Comparison of ENCODE assay signal across 8 cellular contexts in the genomic region with DNA sequence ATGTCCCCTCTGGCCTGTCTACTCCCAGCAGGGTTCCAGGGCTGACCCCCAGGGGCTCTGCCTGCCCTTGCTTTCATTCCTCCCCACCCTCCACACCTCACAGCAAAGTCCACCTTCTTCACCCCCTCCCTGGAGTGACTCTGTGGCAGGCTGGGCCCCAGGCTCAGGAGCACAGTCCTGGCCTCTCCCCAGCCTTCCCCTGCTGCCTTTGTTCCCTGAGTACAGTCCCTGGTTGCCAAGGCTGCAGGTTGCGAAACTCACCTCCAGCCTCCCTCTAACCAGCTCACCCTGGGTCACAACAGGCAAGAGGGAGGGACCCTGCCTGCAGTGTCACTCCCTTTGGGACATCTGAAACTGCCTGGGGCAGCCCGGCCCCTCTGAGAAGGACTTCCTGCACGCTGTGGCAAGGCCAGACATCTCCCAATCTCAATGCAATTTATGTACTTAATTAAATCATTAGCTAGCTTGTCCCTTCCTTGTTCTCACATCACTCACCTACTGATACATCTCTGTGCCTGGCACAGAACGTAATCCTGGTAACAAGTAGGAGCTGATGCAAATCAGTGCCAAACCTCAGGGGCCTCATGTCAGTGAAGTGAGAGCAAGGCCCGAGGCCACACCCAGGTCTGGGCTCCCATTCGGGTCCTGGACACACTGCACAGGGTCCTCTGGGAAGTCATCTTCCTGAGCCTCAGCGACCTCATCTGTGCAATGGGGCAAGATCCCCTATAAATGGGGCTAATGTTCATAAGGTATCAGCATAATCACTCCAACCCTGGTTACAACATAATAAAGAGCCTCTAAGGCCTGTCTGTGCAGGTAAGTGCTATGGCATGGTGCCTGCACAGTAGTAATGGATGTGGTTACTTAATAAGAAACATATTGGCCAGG. TPM values are rescaled to one million over a fixed set of nuclear protein-coding genes. Genes with fewer than 3 reads are reported as not detected.
DNase-seq lines count a peak whose midpoint lies in the region; ATAC-seq and TF ChIP-seq lines count a peak whose summit lies in the region.

No MANE protein-coding gene starts in this region.

- no peaks in the 10 kb centered on the region; the same call in 1 of the 2 replicates for H3K36me3 ChIP-seq in BE2C
- no peaks in the 10 kb centered on the region for H3K36me3 ChIP-seq in GM23248 (ENCODE audit: low read depth)
- no peaks in the 10 kb centered on the region for H3K36me3 ChIP-seq in upper lobe of left lung
- H3K36me3 ChIP-seq in gastrocnemius medialis, result no peaks in the 10 kb centered on the region

- H3K4me3 ChIP-seq in BE2C (ENCODE audit: low read depth, low read length), result no peak overlapping the region; the same call in 1 of the 2 replicates
- no peak overlapping the region for H3K4me3 ChIP-seq in GM23248
- H3K4me3 ChIP-seq in upper lobe of left lung, result no peak overlapping the region
- no peak overlapping the region for H3K4me3 ChIP-seq in gastrocnemius medialis

- H2AFZ ChIP-seq in GM23248, result 0 out of 2 replicates have a peak overlapping the region, but pooled peaks have one; percentile 2

- ATAC-seq in left cardiac atrium (peak; percentile 51 to 60), upper lobe of left lung (ENCODE audit: low FRiP score in 2 of 2) (peak; percentile 71 to 90), gastrocnemius medialis (no peak), HG03460 (IDR thresholded peaks at IDR 0.05; ENCODE audit: unreplicated experiment) (no peak)

- 0 out of 2 replicates have a peak, but pooled peaks cover 5% of the 10 kb centered on the region for H3F3A ChIP-seq in GM23248 (ENCODE audit: insufficient read depth)

- no peak overlapping the region for H3K4me2 ChIP-seq in GM23248 (ENCODE audit: unreplicated experiment)

- TF ChIP-seq POLR2A in upper lobe of left lung (IDR thresholded peaks at IDR 0.05) (peak in 1 of 4 donors; percentile 55), gastrocnemius medialis (IDR thresholded peaks at IDR 0.05) (no peak)

- in situ Hi-C loops in GM23248 (cut with MboI) (no loop called here), gastrocnemius medialis (cut with MboI; ENCODE audit: low sequenced_read_pairs in 4 of 4) (no loop called here)

- peak in 1 of 4 donors; percentile 52 for TF ChIP-seq EP300 in upper lobe of left lung (IDR thresholded peaks at IDR 0.05)

- no peak overlapping the region for H3K9ac ChIP-seq in GM23248

- H3K9me2 ChIP-seq in GM23248 (ENCODE audit: insufficient read depth), result no peaks in the 10 kb centered on the region

- intact Hi-C loops in left cardiac atrium (cut with DNase I) (no loop called here), gastrocnemius medialis (cut with DNase I; ENCODE audit: low total_unique reads) (no loop called here)

- DNase-seq in BE2C, result peak; percentile 95
- peak; percentile 67 for DNase-seq in GM23248
- DNase-seq in NOMO-1 treated with DMSO at 0.1 percent for 48 hours (lab: John Stamatoyannopoulos, UW; ENCODE audit: unreplicated experiment), result peak; percentile 90
- no peak for DNase-seq in left cardiac atrium
- DNase-seq in upper lobe of left lung, result peak; percentile 30 to 98
- DNase-seq in NCI-H2081 (lab: John Stamatoyannopoulos, UW), result no peak
- no peak for DNase-seq in gastrocnemius medialis

- no peaks in the 10 kb centered on the region for H3K79me2 ChIP-seq in GM23248 (ENCODE audit: insufficient read depth)

- H3K27me3 ChIP-seq in BE2C (no peaks in the 10 kb centered on the region), GM23248 (replicated peaks; ENCODE audit: insufficient read depth) (no peaks in the 10 kb centered on the region), upper lobe of left lung (no peaks in the 10 kb centered on the region), gastrocnemius medialis (no peaks in the 10 kb centered on the region)

- WGBS in GM23248 (ENCODE audit: low coverage in 1 of 2, low lambda C conversion rate in 2 of 2, missing lambda C conversion rate in 2 of 2), 2 experiments, result 61 to 62% methylated on average over 7 of the region's 7 CpGs
- WGBS in upper lobe of left lung, 2 donors, result 47 to 62% methylated on average over 5 to 7 of the region's 7 CpGs

- H3K27ac ChIP-seq in GM23248 (no peak overlapping the region), upper lobe of left lung (peak overlapping the region; percentile 77 to 84 (median 84)), gastrocnemius medialis (no peak overlapping the region)

- H4K20me1 ChIP-seq in GM23248 (ENCODE audit: insufficient read depth), result no peaks in the 10 kb centered on the region

- TF ChIP-seq CTCF in BE2C (IDR thresholded peaks at IDR 0.05; ENCODE audit: low read depth, low read length) (no peak), upper lobe of left lung (IDR thresholded peaks at IDR 0.05) (no peak), gastrocnemius medialis (IDR thresholded peaks at IDR 0.05 in 4 of 5, conservative IDR thresholded peaks at IDR 0.05 in 1 of 5) (no peak)

- H3K9me3 ChIP-seq in BE2C, result no peaks in the 10 kb centered on the region
- no peaks in the 10 kb centered on the region for H3K9me3 ChIP-seq in GM23248 (ENCODE audit: low read depth)
- H3K9me3 ChIP-seq in upper lobe of left lung, result no peaks in the 10 kb centered on the region
- H3K9me3 ChIP-seq in gastrocnemius medialis, result no peaks in the 10 kb centered on the region

- peaks cover 4% of the 10 kb centered on the region for H3K4me1 ChIP-seq in BE2C
- 0 out of 2 replicates have a peak, but pooled peaks cover 9% of the 10 kb centered on the region for H3K4me1 ChIP-seq in GM23248 (ENCODE audit: insufficient read depth)
- H3K4me1 ChIP-seq in upper lobe of left lung, result peaks cover 6 to 53% (median 40%) of the 10 kb centered on the region in 4 donors
- no peaks in the 10 kb centered on the region for H3K4me1 ChIP-seq in gastrocnemius medialis

RNA-seq across cellular contexts. Expression of gene TRIM14, which starts 27.3 kb away (rescaled TPM):
- polyA plus RNA-seq in BE2C (2012; ENCODE audit: insufficient read depth, insufficient read length, low read depth), result 39.1 TPM
- 2.7 and 6.4 TPM in 2 replicates for total RNA-seq in GM23248 (2014; rRNA removed; shearing (Covaris generic))
- 7.8 and 8.0 TPM in 2 replicates for polyA plus RNA-seq in GM23248 (2016; fragmentation: Nextera tagmentation; extraction: Ambion mirVana)
- 10 to 100 TPM in 1 of 2 donors, 1 to 10 TPM in 1; 4.3 to 12.2 TPM for total RNA-seq in left cardiac atrium
- total RNA-seq in upper lobe of left lung, result 10 to 100 TPM; 28.6 to 52.1 (median 46.2) TPM
- 1 to 10 TPM; 1.1 to 3.2 (median 1.3) TPM for total RNA-seq in gastrocnemius medialis

RNA-seq across cellular contexts. Expression of gene CORO2A, which starts 46.1 kb away (rescaled TPM):
- polyA plus RNA-seq in BE2C (2012; ENCODE audit: insufficient read depth, insufficient read length, low read depth), result 27.7 TPM
- 0.86 and 1.5 TPM in 2 replicates for total RNA-seq in GM23248 (2014; rRNA removed; shearing (Covaris generic))
- 1.3 and 1.5 TPM in 2 replicates for polyA plus RNA-seq in GM23248 (2016; fragmentation: Nextera tagmentation; extraction: Ambion mirVana)
- total RNA-seq in left cardiac atrium (1 to 10 TPM in 1 of 2 donors, under 1 TPM in 1; 0.60 to 1.4 TPM), upper lobe of left lung (10 to 100 TPM; 10.5 to 22.8 (median 17.9) TPM), gastrocnemius medialis (under 1 TPM; 0.05 to 0.42 (median 0.19) TPM)

Comparison
In these comparisons a context has a peak if more than half of its experiments do, and no peak if none do; other contexts are left out.
1. DNase-seq: peak in BE2C (single experiment), GM23248 (single experiment), NOMO-1 treated with DMSO at 0.1 percent for 48 hours (single experiment) and upper lobe of left lung (2 of 2); none in left cardiac atrium (single experiment), NCI-H2081 (0 of 2) and gastrocnemius medialis (0 of 2).
2. H3K27ac ChIP-seq: peak in upper lobe of left lung (4 of 4); none in GM23248 (single experiment) and gastrocnemius medialis (0 of 4).
3. ATAC-seq: peak in left cardiac atrium (2 of 2) and upper lobe of left lung (2 of 2); none in gastrocnemius medialis (0 of 2) and HG03460 (single experiment).